In the genomic region with DNA sequence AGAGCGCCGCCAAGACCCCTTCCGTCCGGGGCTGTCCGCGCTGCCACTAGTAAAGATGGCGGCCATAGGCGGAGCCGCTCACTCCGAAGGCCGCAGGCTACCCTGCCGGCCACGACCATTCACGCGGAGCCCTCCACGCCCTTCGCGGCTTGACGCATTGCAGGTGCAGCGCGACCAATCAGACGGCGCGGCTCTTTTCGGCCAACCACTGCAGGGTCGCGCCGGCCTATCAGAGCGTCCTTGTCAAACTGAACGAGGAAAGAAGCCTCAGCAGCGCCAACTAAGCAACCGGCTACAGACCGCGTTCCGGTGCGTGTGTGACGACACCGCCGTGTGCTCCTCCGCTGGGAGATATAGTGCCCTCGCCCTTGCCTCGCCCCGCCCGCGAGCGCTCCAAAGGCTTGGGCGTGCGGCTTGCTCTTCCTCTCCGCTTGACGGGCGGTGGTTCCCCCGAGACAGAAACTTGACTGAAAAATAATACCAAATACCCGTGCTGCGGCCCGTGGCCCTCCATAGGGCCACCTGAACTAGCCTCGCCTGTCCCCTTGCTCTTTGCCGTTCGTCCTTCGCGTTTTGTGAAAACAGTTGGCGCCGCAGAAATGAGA, we compare ENCODE assay signal across 8 cellular contexts. TPM values are rescaled to one million over a fixed set of nuclear protein-coding genes. Genes with fewer than 3 reads are reported as not detected.
DNase-seq lines count a peak whose midpoint lies in the region; ATAC-seq and TF ChIP-seq lines count a peak whose summit lies in the region.

No MANE protein-coding gene starts in this region.

- H3K4me3 ChIP-seq in DND-41 (ENCODE audit: low read depth in 1 of 2, low read length in 2 of 2) (peak overlapping the region; percentile 52 to 71; a peak in 3 of 4 replicates), Peyer's patch (peak overlapping the region; percentile 54 to 68 (median 60)), fibroblast of pulmonary artery (replicated peaks; ENCODE audit: low read depth, low read length) (peak overlapping the region; percentile 64)

- TF ChIP-seq CTCF in DND-41 (IDR thresholded peaks at IDR 0.05; ENCODE audit: borderline replicate concordance, extremely low read depth, low read length, poor library complexity, severe bottlenecking) (no peak), Peyer's patch (IDR thresholded peaks at IDR 0.05) (peak in 4 of 6 experiments; percentile 6 to 46 (median 18)), fibroblast of pulmonary artery (IDR thresholded peaks at IDR 0.05; ENCODE audit: low read length, missing control alignments) (no peak), natural killer cell (IDR thresholded peaks at IDR 0.05) (no peak)

- no peaks in the 10 kb centered on the region for H3K9me3 ChIP-seq in DND-41 (ENCODE audit: insufficient read depth, low read length, severe bottlenecking)
- no peaks in the 10 kb centered on the region for H3K9me3 ChIP-seq in KOPT-K1 (ENCODE audit: insufficient read depth, low read length, poor library complexity, severe bottlenecking)
- no peaks in the 10 kb centered on the region for H3K9me3 ChIP-seq in Peyer's patch

- peaks cover 1% of the 10 kb centered on the region for H3K27me3 Mint-ChIP-seq in activated T-helper 1 cell treated with anti-CD3 and anti-CD28 coated beads, Interleukin-12 subunit alpha, Interleukin-12 subunit beta, Interleukin-2, Interleukin-4 antibody, amounts not matched to agents 30 ng/mL and 10 ng/mL and 1 ng/mL, durations not matched to agents 14 hours and 24 hours and 36 hours (ENCODE audit: insufficient read depth)
- no peaks in the 10 kb centered on the region for H3K27me3 Mint-ChIP-seq in natural killer cell (ENCODE audit: low read depth in 2 of 2)

- H3K4me1 Mint-ChIP-seq in activated T-helper 1 cell treated with anti-CD3 and anti-CD28 coated beads, Interleukin-12 subunit alpha, Interleukin-12 subunit beta, Interleukin-2, Interleukin-4 antibody, amounts not matched to agents 30 ng/mL and 10 ng/mL and 1 ng/mL, durations not matched to agents 14 hours and 24 hours and 36 hours (ENCODE audit: low read depth), result peaks cover 7% of the 10 kb centered on the region
- H3K4me1 Mint-ChIP-seq in natural killer cell, result no peaks in the 10 kb centered on the region

- H3K9ac ChIP-seq in DND-41 (ENCODE audit: low read depth, low read length), result peak overlapping the region; percentile 85

- no peak overlapping the region for H3K4me3 Mint-ChIP-seq in activated T-helper 1 cell treated with anti-CD3 and anti-CD28 coated beads, Interleukin-12 subunit alpha, Interleukin-12 subunit beta, Interleukin-2, Interleukin-4 antibody, amounts not matched to agents 30 ng/mL and 10 ng/mL and 1 ng/mL, durations not matched to agents 14 hours and 24 hours and 36 hours
- no peak overlapping the region for H3K4me3 Mint-ChIP-seq in natural killer cell

- TF ChIP-seq POLR2A in Peyer's patch (IDR thresholded peaks at IDR 0.05), result peak; percentile 98 to 99

- no peaks in the 10 kb centered on the region for H4K20me1 ChIP-seq in DND-41 (ENCODE audit: insufficient read depth, low read length)

- H3K4me2 ChIP-seq in DND-41 (ENCODE audit: insufficient read depth, low read length), result peak overlapping the region; percentile 66

- peak; percentile 86 for ATAC-seq in DND-41 (ENCODE audit: insufficient read depth, low read depth)
- ATAC-seq in GM21723 (IDR thresholded peaks at IDR 0.05; ENCODE audit: unreplicated experiment), result peak; percentile 92
- peak; percentile 84 to 94 (median 88) for ATAC-seq in natural killer cell

- intact Hi-C loops in activated T-helper 1 cell treated with anti-CD3 and anti-CD28 coated beads, Interleukin-12 subunit alpha, Interleukin-12 subunit beta, Interleukin-2, Interleukin-4 antibody, amounts not matched to agents 30 ng/mL and 10 ng/mL and 1 ng/mL, durations not matched to agents 14 hours and 24 hours and 36 hours (cut with micrococcal nuclease), result loop anchor here (1.0 to 10.0 kb wide), 11 partner anchors 14 to 1479 kb away; a partner anchor contains a TSS
- intact Hi-C loops in natural killer cell (cut with micrococcal nuclease), result loop anchor here (1.0 to 5.0 kb wide), 4 partner anchors 16 to 679 kb away; a partner anchor contains a TSS

- peak overlapping the region; percentile 93 for H2AFZ ChIP-seq in DND-41 (ENCODE audit: low read depth, low read length)

- DNase-seq in DND-41 (peak; percentile 99), Peyer's patch (peak; percentile 99 to 100 (median 100)), fibroblast of pulmonary artery (ENCODE audit: low read depth) (peak; percentile 100), natural killer cell (peak; percentile 96)
- peak; percentile 98 for DNase-seq in activated T-helper 1 cell treated with anti-CD3 and anti-CD28 coated beads, Interleukin-12 subunit alpha, Interleukin-12 subunit beta, Interleukin-2, Interleukin-4 antibody, amounts not matched to agents 30 ng/mL and 10 ng/mL and 1 ng/mL, durations not matched to agents 14 hours and 24 hours and 36 hours (ENCODE audit: low spot score)
- DNase-seq in stimulated activated naive CD4-positive, alpha-beta T cell treated with Interleukin-2 at 50 U/mL for 16 hours (lab: John Stamatoyannopoulos, UW), result peak; percentile 98

- H3K36me3 Mint-ChIP-seq in activated T-helper 1 cell treated with anti-CD3 and anti-CD28 coated beads, Interleukin-12 subunit alpha, Interleukin-12 subunit beta, Interleukin-2, Interleukin-4 antibody, amounts not matched to agents 30 ng/mL and 10 ng/mL and 1 ng/mL, durations not matched to agents 14 hours and 24 hours and 36 hours (ENCODE audit: low read depth), result no peaks in the 10 kb centered on the region
- no peaks in the 10 kb centered on the region for H3K36me3 Mint-ChIP-seq in natural killer cell

- peak overlapping the region; percentile 92 for H3K27ac ChIP-seq in DND-41 (ENCODE audit: low read length)
- peak overlapping the region; percentile 86 for H3K27ac ChIP-seq in KOPT-K1 (ENCODE audit: low read depth, low read length, poor library complexity, severe bottlenecking)
- peak overlapping the region; percentile 96 to 99 (median 99) for H3K27ac ChIP-seq in Peyer's patch

- H3K27ac Mint-ChIP-seq in activated T-helper 1 cell treated with anti-CD3 and anti-CD28 coated beads, Interleukin-12 subunit alpha, Interleukin-12 subunit beta, Interleukin-2, Interleukin-4 antibody, amounts not matched to agents 30 ng/mL and 10 ng/mL and 1 ng/mL, durations not matched to agents 14 hours and 24 hours and 36 hours, result no peak overlapping the region
- H3K27ac Mint-ChIP-seq in natural killer cell, result no peak overlapping the region

- no peaks in the 10 kb centered on the region for H3K27me3 ChIP-seq in DND-41 (ENCODE audit: insufficient read depth, low read length, poor library complexity)
- H3K27me3 ChIP-seq in Peyer's patch, result no peaks in the 10 kb centered on the region

- no peaks in the 10 kb centered on the region for H3K9me3 Mint-ChIP-seq in activated T-helper 1 cell treated with anti-CD3 and anti-CD28 coated beads, Interleukin-12 subunit alpha, Interleukin-12 subunit beta, Interleukin-2, Interleukin-4 antibody, amounts not matched to agents 30 ng/mL and 10 ng/mL and 1 ng/mL, durations not matched to agents 14 hours and 24 hours and 36 hours
- H3K9me3 Mint-ChIP-seq in natural killer cell, result no peaks in the 10 kb centered on the region

- H3K79me2 ChIP-seq in DND-41 (ENCODE audit: insufficient read depth, low read length), result no peaks in the 10 kb centered on the region

- H3K4me1 ChIP-seq in DND-41 (ENCODE audit: insufficient read depth, low read length) (peaks cover 32% of the 10 kb centered on the region), Peyer's patch (peaks cover 0 to 28% (median 8%) of the 10 kb centered on the region in 4 donors)

- no peaks in the 10 kb centered on the region for H3K36me3 ChIP-seq in DND-41 (ENCODE audit: insufficient read depth, low read length)
- no peaks in the 10 kb centered on the region for H3K36me3 ChIP-seq in KOPT-K1 (ENCODE audit: insufficient read depth, low read length)
- H3K36me3 ChIP-seq in Peyer's patch, result no peaks in the 10 kb centered on the region

RNA-seq across cellular contexts. Expression of a gene that starts 13.6 kb away (rescaled TPM):
- total RNA-seq in Peyer's patch (1,000 to 10,000 TPM in 2 of 4 donors, 100 to 1,000 TPM in 2; 407 to 1,329 (median 886) TPM), natural killer cell (1,000 to 10,000 TPM in 1 of 3 donors, 100 to 1,000 TPM in 2; 868 to 1,074 (median 907) TPM)
- 513 and 521 TPM in 2 replicates for total RNA-seq in activated T-helper 1 cell treated with anti-CD3 and anti-CD28 coated beads, Interleukin-12 subunit alpha, Interleukin-12 subunit beta, Interleukin-2, Interleukin-4 antibody, amounts not matched to agents 30 ng/mL and 10 ng/mL and 1 ng/mL, durations not matched to agents 14 hours and 24 hours and 36 hours

RNA-seq across cellular contexts. Expression of a gene that starts 51.5 kb away (rescaled TPM):
- total RNA-seq in Peyer's patch (10 to 100 TPM; 28.2 to 47.0 (median 41.5) TPM), natural killer cell (10 to 100 TPM; 32.6 to 46.3 (median 40.7) TPM)
- 22.9 and 24.4 TPM in 2 replicates for total RNA-seq in activated T-helper 1 cell treated with anti-CD3 and anti-CD28 coated beads, Interleukin-12 subunit alpha, Interleukin-12 subunit beta, Interleukin-2, Interleukin-4 antibody, amounts not matched to agents 30 ng/mL and 10 ng/mL and 1 ng/mL, durations not matched to agents 14 hours and 24 hours and 36 hours

Comparison
In these comparisons a context has a peak if more than half of its experiments do, and no peak if none do; other contexts are left out.
1. Peak in every context shown above with its lines: DNase-seq, ATAC-seq, H3K4me3 ChIP-seq and H3K27ac ChIP-seq.
2. CTCF ChIP-seq: peak in Peyer's patch (4 of 6); none in DND-41 (single experiment), fibroblast of pulmonary artery (single experiment) and natural killer cell (single experiment).